14 cellular contexts compared by ENCODE assay signal in genomic region chr2:238322001-238322411, GRCh38. TPM values are rescaled to one million over a fixed set of nuclear protein-coding genes. Genes with fewer than 3 reads are reported as not detected.
A peak's percentile ranks its signal among the peaks of the same experiment; 100 is the strongest.
DNase-seq lines count a peak whose midpoint lies in the region; ATAC-seq lines count a peak whose summit lies in the region.
"Had no signal": no experiment of that assay in that cellular context is flagged by ENCODE, and none has a peak within 500 bp of the region (broad histone marks: within the 10 kb centered on the region; RNA-seq: fewer than 3 reads in every experiment).

No MANE protein-coding gene starts in this region.

- H3K9me3 Mint-ChIP-seq in activated T-helper 17 cell treated with anti-CD3 and anti-CD28 coated beads, Interleukin-2, amount 50 U/mL, for 72 hours: no peaks in the 10 kb centered on the region

- peaks cover 6% of the 10 kb centered on the region for H3K36me3 Mint-ChIP-seq in activated T-helper 17 cell treated with anti-CD3 and anti-CD28 coated beads, Interleukin-2, amount 50 U/mL, for 72 hours (ENCODE audit: low read depth)

- 95% methylated on average over 10 of the region's 10 CpGs for WGBS in mesenchymal stem cell

- no peak overlapping the region for H4K8ac ChIP-seq in mesenchymal stem cell (ENCODE audit: low read length)

- H3K9ac ChIP-seq in mesenchymal stem cell (ENCODE audit: low read length): peak overlapping the region; percentile 82

- peaks cover 38% of the 10 kb centered on the region for H3K79me1 ChIP-seq in mesenchymal stem cell (replicated peaks; ENCODE audit: low read length, poor library complexity, severe bottlenecking)

- no peaks in the 10 kb centered on the region for H3K9me3 ChIP-seq in mesenchymal stem cell (ENCODE audit: control insufficient read depth, low read length)

- peak; percentile 68 for DNase-seq in cardiac septum (ENCODE audit: low spot score)
- DNase-seq in Right ventricle myocardium superior: no peak
- no peak for DNase-seq in mesenchymal stem cell
- no peak for DNase-seq in NCI-H187 (lab: John Stamatoyannopoulos, UW)
- DNase-seq in left colon: no peak
- DNase-seq in stimulated activated CD4-positive, alpha-beta T cell treated with anti-CD3 and anti-CD28 coated beads, Interleukin-4, amount 100 ng/mL, for 4 hours: no peak
- DNase-seq: activated CD4-positive, alpha-beta T cell treated with anti-CD3 and anti-CD28 coated beads for 4 hours; COR-L47; NCI-H1092; SHP77 had no signal

- H3K4me3 ChIP-seq in mesenchymal stem cell (ENCODE audit: insufficient read depth in 1 of 2, low read depth in 1 of 2, low read length in 2 of 2): peak overlapping the region in 1 of 2 experiments; percentile 82

- H4K91ac ChIP-seq in mesenchymal stem cell (ENCODE audit: low read length): no peak overlapping the region

- H3K4me1 ChIP-seq in mesenchymal stem cell (ENCODE audit: control insufficient read depth, insufficient read depth, low read depth, low read length): peaks cover 14% of the 10 kb centered on the region

- H3K23ac ChIP-seq in mesenchymal stem cell (ENCODE audit: low read length in 2 of 2): no peak overlapping the region

- H3K27ac ChIP-seq in mesenchymal stem cell (ENCODE audit: low read length, poor library complexity, severe bottlenecking): no peak overlapping the region
- H3K27ac ChIP-seq: epithelial cell of prostate, HL-60 had no signal

- no peak overlapping the region for H2AFZ ChIP-seq in mesenchymal stem cell (ENCODE audit: low read depth, low read length)

- H3K4me2 ChIP-seq in mesenchymal stem cell (ENCODE audit: low read length, poor library complexity, severe bottlenecking): no peak overlapping the region

- no peak overlapping the region for H3K14ac ChIP-seq in mesenchymal stem cell (ENCODE audit: low read length in 2 of 2)

- no peak overlapping the region for H2AK5ac ChIP-seq in mesenchymal stem cell (ENCODE audit: low read length, severe bottlenecking)

- no peaks in the 10 kb centered on the region for H3K27me3 ChIP-seq in mesenchymal stem cell (ENCODE audit: control insufficient read depth in 1 of 2, insufficient read depth in 1 of 2, low read length in 2 of 2)

- H3K27ac Mint-ChIP-seq in activated T-helper 17 cell treated with anti-CD3 and anti-CD28 coated beads, Interleukin-2, amount 50 U/mL, for 72 hours: no peak overlapping the region

- H3K4me3 Mint-ChIP-seq in activated T-helper 17 cell treated with anti-CD3 and anti-CD28 coated beads, Interleukin-2, amount 50 U/mL, for 72 hours: peak overlapping the region; percentile 62

- no peak overlapping the region for H2BK15ac ChIP-seq in mesenchymal stem cell (ENCODE audit: low read depth, poor library complexity, severe bottlenecking)

- ATAC-seq in Right ventricle myocardium superior (ENCODE audit: poor library complexity) (no peak), left colon (no peak), GM18498 (IDR thresholded peaks at IDR 0.05; ENCODE audit: unreplicated experiment) (no peak)
- ATAC-seq in activated T-helper 17 cell treated with anti-CD3 and anti-CD28 coated beads, Interleukin-2, amount 50 U/mL, for 72 hours (replicated peaks): no peak

- peaks cover 6% of the 10 kb centered on the region for H3K4me1 Mint-ChIP-seq in activated T-helper 17 cell treated with anti-CD3 and anti-CD28 coated beads, Interleukin-2, amount 50 U/mL, for 72 hours

- no peaks in the 10 kb centered on the region for H3K27me3 Mint-ChIP-seq in activated T-helper 17 cell treated with anti-CD3 and anti-CD28 coated beads, Interleukin-2, amount 50 U/mL, for 72 hours

- intact Hi-C loops in cardiac septum (cut with DNase I) (no loop called here), Right ventricle myocardium superior (cut with DNase I) (no loop called here), left colon (cut with DNase I, micrococcal nuclease) (no loop called here)

- no peak overlapping the region for H2BK5ac ChIP-seq in mesenchymal stem cell (ENCODE audit: low read depth, low read length, poor library complexity, severe bottlenecking)

- no peak overlapping the region for H3K18ac ChIP-seq in mesenchymal stem cell (ENCODE audit: low read depth in 1 of 2, low read length in 2 of 2)

- no peak overlapping the region for H2BK120ac ChIP-seq in mesenchymal stem cell (ENCODE audit: low read depth, low read length)

- H3K4ac ChIP-seq in mesenchymal stem cell (ENCODE audit: low read depth in 1 of 2, low read length in 2 of 2): no peak overlapping the region

- H2BK12ac ChIP-seq in mesenchymal stem cell (ENCODE audit: low read length in 2 of 2): no peak overlapping the region

- peaks cover 10 to 23% of the 10 kb centered on the region in 2 experiments for H3K36me3 ChIP-seq in mesenchymal stem cell (ENCODE audit: control insufficient read depth in 1 of 2, insufficient read depth in 2 of 2, low read depth in 1 of 2, low read length in 2 of 2)

RNA-seq across cellular contexts. Expression of gene TRAF3IP1, which starts 1.7 kb away (rescaled TPM):
- total RNA-seq in cardiac septum: 16.3 TPM
- 13.6 TPM for total RNA-seq in Right ventricle myocardium superior
- total RNA-seq in activated T-helper 17 cell treated with anti-CD3 and anti-CD28 coated beads, Interleukin-2, amount 50 U/mL, for 72 hours: 1 to 10 TPM; 3.4 to 7.2 TPM
- 15.5 TPM for polyA plus RNA-seq in mesenchymal stem cell (2013, experiment 1 of 2)
- polyA plus RNA-seq in mesenchymal stem cell (2013, experiment 2 of 2): 15.2 TPM
- total RNA-seq in left colon: 10 to 100 TPM; 18.0 to 23.3 TPM

RNA-seq across cellular contexts. Expression of gene PER2, which starts 33.6 kb away (rescaled TPM):
- total RNA-seq in cardiac septum (13.0 TPM), Right ventricle myocardium superior (3.6 TPM), left colon (10 to 100 TPM; 16.9 to 35.4 TPM)
- 10 to 100 TPM in 1 of 2 donors, 1 to 10 TPM in 1; 6.2 to 23.7 TPM for total RNA-seq in activated T-helper 17 cell treated with anti-CD3 and anti-CD28 coated beads, Interleukin-2, amount 50 U/mL, for 72 hours
- polyA plus RNA-seq in mesenchymal stem cell (2013, experiment 1 of 2): 1.1 TPM
- polyA plus RNA-seq in mesenchymal stem cell (2013, experiment 2 of 2): 1.1 TPM
